Comparison of ENCODE assay signal across 8 cellular contexts in genomic region chr11:93648168-93648567, GRCh38. TPM values are rescaled to one million over a fixed set of nuclear protein-coding genes. Genes with fewer than 3 reads are reported as not detected.
DNase-seq lines count a peak whose midpoint lies in the region; ATAC-seq and TF ChIP-seq lines count a peak whose summit lies in the region.

No MANE protein-coding gene starts in this region.

- no peaks in the 10 kb centered on the region for H3K4me1 Mint-ChIP-seq in glutamatergic neuron (ENCODE audit: low read depth, unreplicated experiment)

- H3K4me3 ChIP-seq in GM23248 (no peak overlapping the region), OCI-LY7 (ENCODE audit: low read depth, low read length, poor library complexity, severe bottlenecking) (no peak overlapping the region)

- H2AFZ ChIP-seq in GM23248: no peak overlapping the region
- H2AFZ ChIP-seq in OCI-LY7 (ENCODE audit: low read length): no peak overlapping the region

- CTCF ChIA-PET in OCI-LY7 (lab: Charles Lee; ENCODE audit: unreplicated experiment): no interaction called here

- intact Hi-C loops in OCI-LY7 (cut with micrococcal nuclease; ENCODE audit: unreplicated experiment): loop anchor here (2.0 kb wide), 1 partner anchor 705 kb away; no protein-coding TSS in a partner anchor

- H3K4me1 ChIP-seq in GM23248 (ENCODE audit: insufficient read depth) (no peaks in the 10 kb centered on the region), OCI-LY7 (ENCODE audit: insufficient read depth, low read length, poor library complexity, severe bottlenecking) (no peaks in the 10 kb centered on the region)

- no peak overlapping the region for H3K27ac Mint-ChIP-seq in glutamatergic neuron (ENCODE audit: unreplicated experiment)

- no peaks in the 10 kb centered on the region for H3K9me3 ChIP-seq in GM23248 (ENCODE audit: low read depth)
- H3K9me3 ChIP-seq in OCI-LY7 (ENCODE audit: low read length): no peaks in the 10 kb centered on the region

- no peaks in the 10 kb centered on the region for H3K9me3 Mint-ChIP-seq in glutamatergic neuron (ENCODE audit: unreplicated experiment)

- POLR2A ChIA-PET in OCI-LY7 (lab: Charles Lee): interaction anchor here (0.6 kb wide), 1 partner anchor 43 kb away, joined by 3 read pairs; no protein-coding TSS in a partner anchor

- BruUV-seq in OCI-LY7 (replicated peaks; lab: Mats Ljungman, UMichigan): no TSS peak

- no peaks in the 10 kb centered on the region for H3K36me3 Mint-ChIP-seq in glutamatergic neuron (ENCODE audit: unreplicated experiment)

- no peak overlapping the region for H3K9ac ChIP-seq in GM23248

- no peaks in the 10 kb centered on the region for H3F3A ChIP-seq in GM23248 (ENCODE audit: insufficient read depth)

- in situ Hi-C loops in GM23248 (cut with MboI): loop anchor here (25.0 kb wide), 1 partner anchor 711 kb away; no protein-coding TSS in a partner anchor

- DNase-seq in DMS53 treated with DMSO at 0.1 percent for 48 hours (lab: John Stamatoyannopoulos, UW; ENCODE audit: unreplicated experiment) (peak; percentile 45), GM23248 (peak; percentile 21), OCI-LY7 (ENCODE audit: low spot score) (peak; percentile 39), glutamatergic neuron (no peak), NCI-H187 treated with DMSO at 0.1 percent for 48 hours (lab: John Stamatoyannopoulos, UW) (no peak)
- no peak for DNase-seq in activated CD8-positive, alpha-beta memory T cell treated with anti-CD3 and anti-CD28 coated beads, Interleukin-2, amount 50 U/mL, for 48 hours
- DNase-seq in activated CD4-positive, alpha-beta T cell treated with anti-CD3 and anti-CD28 coated beads for 1 hour: no peak

- no peaks in the 10 kb centered on the region for H3K27me3 Mint-ChIP-seq in glutamatergic neuron (ENCODE audit: unreplicated experiment)

- H3K36me3 ChIP-seq in GM23248 (ENCODE audit: low read depth): no peaks in the 10 kb centered on the region
- no peaks in the 10 kb centered on the region for H3K36me3 ChIP-seq in OCI-LY7 (ENCODE audit: insufficient read depth, low read length)

- H3K79me2 ChIP-seq in GM23248 (ENCODE audit: insufficient read depth) (no peaks in the 10 kb centered on the region), OCI-LY7 (ENCODE audit: insufficient read depth, low read depth, low read length) (no peaks in the 10 kb centered on the region)

- ATAC-seq in HG02763 (IDR thresholded peaks at IDR 0.05; ENCODE audit: unreplicated experiment): no peak

- TF ChIP-seq CTCF in OCI-LY7 (conservative IDR thresholded peaks at IDR 0.05; ENCODE audit: low read length) (peak; percentile 73), glutamatergic neuron (IDR thresholded peaks at IDR 0.05; ENCODE audit: partially characterized antibody, unreplicated experiment) (peak; percentile 14)

- H4K20me1 ChIP-seq in GM23248 (ENCODE audit: insufficient read depth): no peaks in the 10 kb centered on the region
- no peaks in the 10 kb centered on the region for H4K20me1 ChIP-seq in OCI-LY7 (ENCODE audit: insufficient read depth, low read length)

- H3K27ac ChIP-seq in GM23248: no peak overlapping the region
- H3K27ac ChIP-seq in OCI-LY7 (ENCODE audit: low read depth, low read length, poor library complexity, severe bottlenecking): no peak overlapping the region

- peaks cover 7% of the 10 kb centered on the region for H3K27me3 ChIP-seq in GM23248 (replicated peaks; ENCODE audit: insufficient read depth)

- H3K4me3 Mint-ChIP-seq in glutamatergic neuron (ENCODE audit: unreplicated experiment): no peak overlapping the region

- H3K9me2 ChIP-seq in GM23248 (ENCODE audit: insufficient read depth) (no peaks in the 10 kb centered on the region), OCI-LY7 (ENCODE audit: insufficient read depth, low read length) (no peaks in the 10 kb centered on the region)

- H3K4me2 ChIP-seq in GM23248 (ENCODE audit: unreplicated experiment) (no peak overlapping the region), OCI-LY7 (ENCODE audit: low read length) (no peak overlapping the region)

- 35 to 44% methylated on average over 4 of the region's 4 CpGs for WGBS in GM23248 (ENCODE audit: low coverage in 1 of 2, low lambda C conversion rate in 2 of 2, missing lambda C conversion rate in 2 of 2), 2 experiments

RNA-seq across cellular contexts. Expression of gene CEP295, which starts 13.3 kb away (rescaled TPM):
- total RNA-seq in GM23248 (2014; rRNA removed; shearing (Covaris generic)): 7.7 and 8.3 TPM in 2 replicates
- polyA plus RNA-seq in GM23248 (2016; fragmentation: Nextera tagmentation; extraction: Ambion mirVana): 2.3 and 2.4 TPM in 2 replicates
- 38.9 and 43.4 TPM in 2 replicates for total RNA-seq in OCI-LY7 (2014; rRNA removed; shearing (Covaris generic))
- total RNA-seq in OCI-LY7 (2022) (34.8 and 38.0 TPM in 2 replicates), glutamatergic neuron (ENCODE audit: unreplicated experiment) (15.4 TPM)

Comparison
In these comparisons a context has a peak if more than half of its experiments do, and no peak if none do; other contexts are left out.
1. DNase-seq: peak in DMS53 treated with DMSO at 0.1 percent for 48 hours (single experiment), GM23248 (single experiment) and OCI-LY7 (single experiment); none in glutamatergic neuron (single experiment), activated CD8-positive, alpha-beta memory T cell treated with anti-CD3 and anti-CD28 coated beads, Interleukin-2, amount 50 U/mL, for 48 hours (single experiment), NCI-H187 treated with DMSO at 0.1 percent for 48 hours (single experiment) and activated CD4-positive, alpha-beta T cell treated with anti-CD3 and anti-CD28 coated beads for 1 hour (single experiment).